35 cellular contexts compared by ENCODE assay signal in genomic region chrX:3230496-3230895, GRCh38.
"Had no signal": no experiment of that assay in that cellular context is flagged by ENCODE, and none has a peak within 500 bp of the region (broad histone marks: within the 10 kb centered on the region; RNA-seq: fewer than 3 reads in every experiment).

No MANE protein-coding gene starts in this region.

- H3K27me3 ChIP-seq: body of pancreas, breast epithelium, MG63, Peyer's patch had no signal

- H3K4me1 ChIP-seq: body of pancreas, breast epithelium, Peyer's patch had no signal

- H3K36me3 ChIP-seq: breast epithelium, MG63, Peyer's patch had no signal

- H3K9me3 Mint-ChIP-seq: activated B cell treated with CpG ODN at 0.5 μM for 24 hours; activated CD4-positive, alpha-beta memory T cell treated with anti-CD3 and anti-CD28 coated beads, Interleukin-2, amount 10 ng/mL, durations not matched to agents 7 days and 5 days; activated naive CD8-positive, alpha-beta T cell treated with anti-CD3 and anti-CD28 coated beads for 36 hours; activated T-helper 17 cell treated with anti-CD3 and anti-CD28 coated beads, Interleukin-2, amount 50 U/mL, for 72 hours; T-cell had no signal

- DNase-seq: activated B cell treated with CpG ODN at 0.5 μM for 24 hours; activated CD4-positive, alpha-beta memory T cell treated with anti-CD3 and anti-CD28 coated beads, Interleukin-2, amount 10 ng/mL, durations not matched to agents 7 days and 5 days; activated CD4-positive, alpha-beta T cell treated with anti-CD3 and anti-CD28 coated beads for 48 hours; activated CD4-positive, CD25-positive, alpha-beta regulatory T cell treated with anti-CD3 and anti-CD28 coated beads, Interleukin-2, amount 50 U/mL, for 72 hours; activated CD8-positive, alpha-beta memory T cell treated with anti-CD3 and anti-CD28 coated beads for 24 hours; activated CD8-positive, alpha-beta memory T cell treated with anti-CD3 and anti-CD28 coated beads, Interleukin-2, amount 10 ng/mL, durations not matched to agents 7 days and 5 days; activated CD8-positive, alpha-beta memory T cell treated with anti-CD3 and anti-CD28 coated beads, Interleukin-2, amount 50 U/mL, for 48 hours; activated effector memory CD4-positive, alpha-beta T cell treated with anti-CD3 and anti-CD28 coated beads, Interleukin-2, amount 50 U/mL, for 16 hours; activated naive CD4-positive, alpha-beta T cell; activated naive CD4-positive, alpha-beta T cell treated with anti-CD3 and anti-CD28 coated beads, Interleukin-2, amount 50 U/mL, for 16 hours; activated naive CD8-positive, alpha-beta T cell treated with anti-CD3 and anti-CD28 coated beads for 36 hours; activated T-cell treated with anti-CD3 and anti-CD28 coated beads, Interleukin-2, amount 50 U/mL, for 72 hours; amniotic stem cell; aorta; body of pancreas; Karpas-422; MG63; NCI-H1092 treated with DMSO at 0.1 percent for 48 hours; NCI-H1417 treated with DMSO at 0.1 percent for 48 hours; NCI-H187 treated with DMSO at 0.1 percent for 48 hours; NCI-H2081 treated with DMSO at 0.1 percent for 48 hours; NCI-H226; NCI-H446 treated with DMSO at 0.1 percent for 48 hours; NCI-H524; NCI-H69; NK-92 treated with Interleukin-12 subunit alpha and Interleukin-12 subunit beta, amount 100 ng/mL, for 24 hours; PC-3; Peyer's patch; RPMI8226; SHP77 treated with DMSO at 0.1 percent for 48 hours; T-cell; T-helper 17 cell had no signal

- H3K27ac Mint-ChIP-seq: activated B cell treated with CpG ODN at 0.5 μM for 24 hours; activated CD4-positive, alpha-beta memory T cell treated with anti-CD3 and anti-CD28 coated beads, Interleukin-2, amount 10 ng/mL, durations not matched to agents 7 days and 5 days; activated CD8-positive, alpha-beta memory T cell treated with anti-CD3 and anti-CD28 coated beads, Interleukin-2, amount 10 ng/mL, durations not matched to agents 7 days and 5 days; activated naive CD8-positive, alpha-beta T cell treated with anti-CD3 and anti-CD28 coated beads for 36 hours; activated T-cell treated with anti-CD3 and anti-CD28 coated beads, Interleukin-2, amount 50 U/mL, for 72 hours; activated T-helper 17 cell treated with anti-CD3 and anti-CD28 coated beads, Interleukin-2, amount 50 U/mL, for 72 hours; T-cell; T-helper 17 cell had no signal

- H3K27me3 Mint-ChIP-seq: activated B cell treated with CpG ODN at 0.5 μM for 24 hours; activated CD4-positive, alpha-beta memory T cell treated with anti-CD3 and anti-CD28 coated beads, Interleukin-2, amount 10 ng/mL, durations not matched to agents 7 days and 5 days; activated CD8-positive, alpha-beta memory T cell treated with anti-CD3 and anti-CD28 coated beads, Interleukin-2, amount 10 ng/mL, durations not matched to agents 7 days and 5 days; activated naive CD8-positive, alpha-beta T cell treated with anti-CD3 and anti-CD28 coated beads for 36 hours; activated T-helper 17 cell treated with anti-CD3 and anti-CD28 coated beads, Interleukin-2, amount 50 U/mL, for 72 hours; T-cell; T-helper 17 cell had no signal

- H3K36me3 Mint-ChIP-seq: activated CD8-positive, alpha-beta memory T cell treated with anti-CD3 and anti-CD28 coated beads, Interleukin-2, amount 10 ng/mL, durations not matched to agents 7 days and 5 days; activated naive CD8-positive, alpha-beta T cell treated with anti-CD3 and anti-CD28 coated beads for 36 hours; T-cell had no signal

- H3K9me3 ChIP-seq: body of pancreas, breast epithelium, MG63, Peyer's patch had no signal

- H3K27ac ChIP-seq: body of pancreas, breast epithelium, Peyer's patch, VCaP had no signal

- H3K4me3 ChIP-seq: body of pancreas, breast epithelium, MG63, Peyer's patch had no signal

- H3K4me3 Mint-ChIP-seq: activated B cell treated with CpG ODN at 0.5 μM for 24 hours; activated CD4-positive, alpha-beta memory T cell treated with anti-CD3 and anti-CD28 coated beads, Interleukin-2, amount 10 ng/mL, durations not matched to agents 7 days and 5 days; activated CD8-positive, alpha-beta memory T cell treated with anti-CD3 and anti-CD28 coated beads, Interleukin-2, amount 10 ng/mL, durations not matched to agents 7 days and 5 days; activated naive CD8-positive, alpha-beta T cell treated with anti-CD3 and anti-CD28 coated beads for 36 hours; activated T-cell treated with anti-CD3 and anti-CD28 coated beads, Interleukin-2, amount 50 U/mL, for 72 hours; activated T-helper 17 cell treated with anti-CD3 and anti-CD28 coated beads, Interleukin-2, amount 50 U/mL, for 72 hours; T-cell; T-helper 17 cell had no signal

- H3K4me1 Mint-ChIP-seq: activated B cell treated with CpG ODN at 0.5 μM for 24 hours; activated CD4-positive, alpha-beta memory T cell treated with anti-CD3 and anti-CD28 coated beads, Interleukin-2, amount 10 ng/mL, durations not matched to agents 7 days and 5 days; activated CD8-positive, alpha-beta memory T cell treated with anti-CD3 and anti-CD28 coated beads, Interleukin-2, amount 10 ng/mL, durations not matched to agents 7 days and 5 days; activated naive CD8-positive, alpha-beta T cell treated with anti-CD3 and anti-CD28 coated beads for 36 hours; activated T-helper 17 cell treated with anti-CD3 and anti-CD28 coated beads, Interleukin-2, amount 50 U/mL, for 72 hours; T-cell; T-helper 17 cell had no signal
